ENCODE assay signal across 8 cellular contexts in genomic region chr17:33725675-33726271, GRCh38.
DNase-seq lines count a peak whose midpoint lies in the region; ATAC-seq and TF ChIP-seq lines count a peak whose summit lies in the region.

No MANE protein-coding gene starts in this region.

- TF ChIP-seq CTCF in NB4 (IDR thresholded peaks at IDR 0.05; ENCODE audit: low read depth, low read length): peak; percentile 88

- H3K4me3 Mint-ChIP-seq in activated T-cell treated with anti-CD3 and anti-CD28 coated beads, Interleukin-2, amount 50 U/mL, for 4 hours: no peak overlapping the region

- H3K4me1 Mint-ChIP-seq in activated T-cell treated with anti-CD3 and anti-CD28 coated beads, Interleukin-2, amount 50 U/mL, for 4 hours (ENCODE audit: low read depth): no peaks in the 10 kb centered on the region

- peaks cover 69% of the 10 kb centered on the region for H3K27me3 ChIP-seq in adipocyte (replicated peaks; ENCODE audit: control insufficient read depth, insufficient read depth, low read length)

- DNase-seq in activated T-cell treated with anti-CD3 and anti-CD28 coated beads for 4 hours: peak; percentile 0
- DNase-seq in activated T-cell treated with anti-CD3 and anti-CD28 coated beads, Interleukin-2, amount 50 U/mL, for 4 hours: no peak
- DNase-seq in NB4 (ENCODE audit: low read depth): peak; percentile 41
- peak; percentile 5 for DNase-seq in adipocyte (ENCODE audit: low read depth)
- DNase-seq in left kidney (ENCODE audit: low read depth, low spot score): peak; percentile 68
- DNase-seq in stimulated activated naive CD4-positive, alpha-beta T cell treated with Interleukin-2 at 50 U/mL for 16 hours (lab: John Stamatoyannopoulos, UW): no peak
- DNase-seq in amniotic stem cell (lab: John Stamatoyannopoulos, UW): no peak
- DNase-seq in SKM-1 (lab: John Stamatoyannopoulos, UW; ENCODE audit: unreplicated experiment): no peak

- H3K36me3 ChIP-seq in adipocyte (ENCODE audit: control insufficient read depth, insufficient read depth, low read length, severe bottlenecking): no peaks in the 10 kb centered on the region

- H3K9ac ChIP-seq in adipocyte (ENCODE audit: low read length): no peak overlapping the region

- ATAC-seq in activated T-cell treated with anti-CD3 and anti-CD28 coated beads, Interleukin-2, amount 50 U/mL, for 4 hours: no peak

- no peaks in the 10 kb centered on the region for H3K9me3 ChIP-seq in adipocyte (ENCODE audit: control insufficient read depth, low read length)

- no peak overlapping the region for H3K4me3 ChIP-seq in NB4 (ENCODE audit: low read depth, low read length)
- H3K4me3 ChIP-seq in adipocyte (ENCODE audit: low read length): no peak overlapping the region

- H3K9me3 Mint-ChIP-seq in activated T-cell treated with anti-CD3 and anti-CD28 coated beads, Interleukin-2, amount 50 U/mL, for 4 hours: no peaks in the 10 kb centered on the region

- TF ChIP-seq POLR2A in NB4 (IDR thresholded peaks at IDR 0.05; ENCODE audit: extremely low read depth, insufficient read length): no peak

- H3K27me3 Mint-ChIP-seq in activated T-cell treated with anti-CD3 and anti-CD28 coated beads, Interleukin-2, amount 50 U/mL, for 4 hours (ENCODE audit: low read depth): peaks cover 13% of the 10 kb centered on the region

- H3K36me3 Mint-ChIP-seq in activated T-cell treated with anti-CD3 and anti-CD28 coated beads, Interleukin-2, amount 50 U/mL, for 4 hours (ENCODE audit: insufficient read depth): no peaks in the 10 kb centered on the region

- no peaks in the 10 kb centered on the region for H3K4me1 ChIP-seq in adipocyte (ENCODE audit: control insufficient read depth, insufficient read depth, low read length)

Comparison
In these comparisons a context has a peak if more than half of its experiments do, and no peak if none do; other contexts are left out.
1. DNase-seq: peak in activated T-cell treated with anti-CD3 and anti-CD28 coated beads for 4 hours (single experiment), NB4 (single experiment), adipocyte (single experiment) and left kidney (single experiment); none in activated T-cell treated with anti-CD3 and anti-CD28 coated beads, Interleukin-2, amount 50 U/mL, for 4 hours (single experiment), stimulated activated naive CD4-positive, alpha-beta T cell treated with Interleukin-2 at 50 U/mL for 16 hours (single experiment), amniotic stem cell (single experiment) and SKM-1 (single experiment).